In genomic region chr12:112409064-112409905, GRCh38 we compare ENCODE assay signal across 8 cellular contexts. TPM values are rescaled to one million over a fixed set of nuclear protein-coding genes. Genes with fewer than 3 reads are reported as not detected.
DNase-seq lines count a peak whose midpoint lies in the region; ATAC-seq and TF ChIP-seq lines count a peak whose summit lies in the region.

RPL6 (minus strand) TSS chr12:112409605; CDS start chr12:112408656, 949 bp downstream.

- H3K4me3 ChIP-seq in thoracic aorta, result peak within 1 kb of the TSS; percentile 74

- no peaks in the 10 kb centered on the region for H3K27me3 Mint-ChIP-seq in activated naive CD8-positive, alpha-beta T cell

- H3K4me3 Mint-ChIP-seq in activated naive CD8-positive, alpha-beta T cell, result peak within 1 kb of the TSS; percentile 100

- TF ChIP-seq CTCF in omental fat pad (IDR thresholded peaks at IDR 0.05) (no peak), thoracic aorta (IDR thresholded peaks at IDR 0.05) (no peak)

- H3K27ac ChIP-seq in thoracic aorta, result peak within 1 kb of the TSS; percentile 76 to 93

- H3K4me1 Mint-ChIP-seq in activated naive CD8-positive, alpha-beta T cell (ENCODE audit: low read depth), result peaks cover 39% of the 10 kb centered on the region

- no peaks in the 10 kb centered on the region for H3K27me3 ChIP-seq in thoracic aorta (replicated peaks; ENCODE audit: insufficient read depth)

- no peaks in the 10 kb centered on the region for H3K9me3 Mint-ChIP-seq in activated naive CD8-positive, alpha-beta T cell (ENCODE audit: low read depth)

- ATAC-seq in omental fat pad (ENCODE audit: low FRiP score) (peak; percentile 94), thoracic aorta (ENCODE audit: insufficient number of reproducible peaks, low FRiP score, low read depth) (peak; percentile 90)

- peak within 1 kb of the TSS; percentile 100 for H3K27ac Mint-ChIP-seq in activated naive CD8-positive, alpha-beta T cell

- CTCF ChIA-PET in HEK293T (lab: Yijun Ruan, JAX), result interaction anchor here (0.7 kb wide), 1 partner anchor 386 kb away, joined by 3 read pairs; no protein-coding TSS in a partner anchor

- H3K36me3 Mint-ChIP-seq in activated naive CD8-positive, alpha-beta T cell, result peaks cover 19% of the 10 kb centered on the region

- peaks cover 9 to 19% of the 10 kb centered on the region in 2 donors for H3K4me1 ChIP-seq in thoracic aorta (ENCODE audit: control insufficient read depth in 1 of 2, low read depth in 2 of 2)

- no peaks in the 10 kb centered on the region for H3K9me3 ChIP-seq in thoracic aorta

- peak; percentile 82 for DNase-seq in GDM1 (lab: John Stamatoyannopoulos, UW)
- peak; percentile 87 for DNase-seq in HEK293T (ENCODE audit: extremely low spot score)
- peak; percentile 73 for DNase-seq in NCI-H1048 (lab: John Stamatoyannopoulos, UW)
- peak; percentile 59 for DNase-seq in SKM-1 (lab: John Stamatoyannopoulos, UW; ENCODE audit: unreplicated experiment)
- DNase-seq in glomerular visceral epithelial cell (ENCODE audit: extremely low spot score), result peak; percentile 89
- DNase-seq in omental fat pad (ENCODE audit: low spot score), result peak; percentile 46
- DNase-seq in thoracic aorta (ENCODE audit: low spot score), result peak; percentile 50

- POLR2A ChIA-PET in HEK293T (lab: Yijun Ruan, JAX), result no interaction called here

- peaks cover 30% of the 10 kb centered on the region for H3K36me3 ChIP-seq in thoracic aorta

TF ChIP-seq in HEK293T, 16 proteins besides CTCF, POLR2A, EP300 and RAD21:
- TF ChIP-seq ZNF384 (IDR thresholded peaks at IDR 0.05), result peak; percentile 91
- peak; percentile 44; the same call in 1 of the 2 replicates for TF ChIP-seq PKNOX1 (IDR thresholded peaks at IDR 0.05)
- TF ChIP-seq LEF1 (IDR thresholded peaks at IDR 0.05; ENCODE audit: borderline replicate concordance), result no peak; the same call in 1 of the 2 replicates
- peak; percentile 96 for TF ChIP-seq ELF4 (IDR thresholded peaks at IDR 0.05)
- no peak for TF ChIP-seq BHLHE40 (IDR thresholded peaks at IDR 0.05; ENCODE audit: borderline replicate concordance)
- TF ChIP-seq FOXA1 (IDR thresholded peaks at IDR 0.05), result no peak
- TF ChIP-seq L3MBTL2 (conservative IDR thresholded peaks at IDR 0.05), result peak; percentile 29; the same call in 1 of the 2 replicates
- TF ChIP-seq HDGF (IDR thresholded peaks at IDR 0.05; ENCODE audit: borderline replicate concordance), result no peak
- TF ChIP-seq NFRKB (IDR thresholded peaks at IDR 0.05), result no peak
- TF ChIP-seq ARNT (IDR thresholded peaks at IDR 0.05), result no peak
TF ChIP-seq in HEK293T: peak in this region for 4.

RNA-seq across cellular contexts. Expression of gene RPL6, which starts in this region (rescaled TPM):
- total RNA-seq in omental fat pad (1,000 to 10,000 TPM; 1,425 to 1,649 (median 1,557) TPM), thoracic aorta (100 to 1,000 TPM; 544 to 908 TPM)

Comparison
In these comparisons a context has a peak if more than half of its experiments do, and no peak if none do; other contexts are left out.
1. Peak in every context shown above with its lines: DNase-seq, ATAC-seq, H3K4me3 ChIP-seq and H3K27ac ChIP-seq.